In genomic region chr4:140020457-140021361, GRCh38 we compare ENCODE assay signal across 15 cellular contexts.
DNase-seq lines count a peak whose midpoint lies in the region; ATAC-seq and TF ChIP-seq lines count a peak whose summit lies in the region.
"Had no signal": no experiment of that assay in that cellular context is flagged by ENCODE, and none has a peak within 500 bp of the region (broad histone marks: within the 10 kb centered on the region; RNA-seq: fewer than 3 reads in every experiment).

No MANE protein-coding gene starts in this region.

- H3K9me3 Mint-ChIP-seq in T-helper 2 cell treated with Interferon-gamma antibody and Interleukin-4, amounts not matched to agents 5 μg/mL and 100 μg/mL, for 36 hours: no peaks in the 10 kb centered on the region
- H3K9me3 Mint-ChIP-seq: activated CD4-positive, alpha-beta T cell treated with anti-CD3 and anti-CD28 coated beads, Interleukin-2, amount 10 ng/mL, durations not matched to agents 24 days and 14 days; central memory CD8-positive, alpha-beta T cell; T-helper 1 cell treated with Interleukin-12 subunit alpha and Interleukin-12 subunit beta and Interleukin-4 antibody, amounts not matched to agents 30 μg/mL and 1 μg/mL, for 36 hours had no signal

- H3K27ac Mint-ChIP-seq in T-helper 2 cell treated with Interferon-gamma antibody and Interleukin-4, amounts not matched to agents 5 μg/mL and 100 μg/mL, for 36 hours: no peak overlapping the region
- H3K27ac Mint-ChIP-seq: activated CD4-positive, alpha-beta T cell treated with anti-CD3 and anti-CD28 coated beads, Interleukin-2, amount 10 ng/mL, durations not matched to agents 24 days and 14 days; activated naive CD8-positive, alpha-beta T cell; T-helper 1 cell treated with Interleukin-12 subunit alpha and Interleukin-12 subunit beta and Interleukin-4 antibody, amounts not matched to agents 30 μg/mL and 1 μg/mL, for 36 hours had no signal

- peak overlapping the region; percentile 98 for H3K27ac ChIP-seq in VCaP
- H3K27ac ChIP-seq: thoracic aorta had no signal

- peak; percentile 38 for ATAC-seq in sciatic nerve
- no peak for ATAC-seq in GM21576 (IDR thresholded peaks at IDR 0.05; ENCODE audit: unreplicated experiment)
- ATAC-seq in GM18867 (IDR thresholded peaks at IDR 0.05; ENCODE audit: unreplicated experiment): no peak

- DNase-seq in G401 (ENCODE audit: low spot score) (peak; percentile 27), iris pigment epithelial cell (ENCODE audit: low read depth) (peak; percentile 45), sciatic nerve (ENCODE audit: low spot score) (no peak), T-helper 1 cell (no peak)
- no peak for DNase-seq in T-helper 2 cell treated with Interferon-gamma antibody and Interleukin-4, amounts not matched to agents 5 μg/mL and 100 μg/mL, for 36 hours (ENCODE audit: low spot score)
- DNase-seq: activated CD4-positive, alpha-beta T cell treated with anti-CD3 and anti-CD28 coated beads, Interleukin-2, amount 10 ng/mL, durations not matched to agents 24 days and 14 days; activated T-cell treated with anti-CD3 and anti-CD28 coated beads for 4 hours; kidney had no signal

- H3K4me1 Mint-ChIP-seq in T-helper 2 cell treated with Interferon-gamma antibody and Interleukin-4, amounts not matched to agents 5 μg/mL and 100 μg/mL, for 36 hours (ENCODE audit: low read depth): peaks cover 2% of the 10 kb centered on the region
- H3K4me1 Mint-ChIP-seq: activated CD4-positive, alpha-beta T cell treated with anti-CD3 and anti-CD28 coated beads, Interleukin-2, amount 10 ng/mL, durations not matched to agents 24 days and 14 days; central memory CD8-positive, alpha-beta T cell had no signal

- in situ Hi-C loops in G401 (cut with HindIII; ENCODE audit: low sequenced_read_pairs): no loop called here

- intact Hi-C loops in sciatic nerve (cut with DNase I): no loop called here

- no peak overlapping the region for H3K4me3 Mint-ChIP-seq in T-helper 2 cell treated with Interferon-gamma antibody and Interleukin-4, amounts not matched to agents 5 μg/mL and 100 μg/mL, for 36 hours
- H3K4me3 Mint-ChIP-seq: activated CD4-positive, alpha-beta T cell treated with anti-CD3 and anti-CD28 coated beads, Interleukin-2, amount 10 ng/mL, durations not matched to agents 24 days and 14 days; activated naive CD8-positive, alpha-beta T cell; central memory CD8-positive, alpha-beta T cell; T-helper 1 cell treated with Interleukin-12 subunit alpha and Interleukin-12 subunit beta and Interleukin-4 antibody, amounts not matched to agents 30 μg/mL and 1 μg/mL, for 36 hours had no signal

- TF ChIP-seq CTCF in VCaP (conservative IDR thresholded peaks at IDR 0.05): no peak

- no peaks in the 10 kb centered on the region for H3K36me3 Mint-ChIP-seq in T-helper 2 cell treated with Interferon-gamma antibody and Interleukin-4, amounts not matched to agents 5 μg/mL and 100 μg/mL, for 36 hours (ENCODE audit: low read depth)
- H3K36me3 Mint-ChIP-seq: activated naive CD8-positive, alpha-beta T cell had no signal

- H3K27me3 Mint-ChIP-seq in T-helper 2 cell treated with Interferon-gamma antibody and Interleukin-4, amounts not matched to agents 5 μg/mL and 100 μg/mL, for 36 hours (ENCODE audit: low read depth): peaks cover 46% of the 10 kb centered on the region
- H3K27me3 Mint-ChIP-seq: activated naive CD8-positive, alpha-beta T cell; central memory CD8-positive, alpha-beta T cell had no signal

Comparison
In these comparisons a context has a peak if more than half of its experiments do, and no peak if none do; other contexts are left out.
1. DNase-seq: peak in G401 (single experiment) and iris pigment epithelial cell (single experiment); none in sciatic nerve (single experiment), T-helper 2 cell treated with Interferon-gamma antibody and Interleukin-4, amounts not matched to agents 5 μg/mL and 100 μg/mL, for 36 hours (single experiment) and T-helper 1 cell (0 of 5).